ENCODE assay signal across 32 cellular contexts in the genomic region with DNA sequence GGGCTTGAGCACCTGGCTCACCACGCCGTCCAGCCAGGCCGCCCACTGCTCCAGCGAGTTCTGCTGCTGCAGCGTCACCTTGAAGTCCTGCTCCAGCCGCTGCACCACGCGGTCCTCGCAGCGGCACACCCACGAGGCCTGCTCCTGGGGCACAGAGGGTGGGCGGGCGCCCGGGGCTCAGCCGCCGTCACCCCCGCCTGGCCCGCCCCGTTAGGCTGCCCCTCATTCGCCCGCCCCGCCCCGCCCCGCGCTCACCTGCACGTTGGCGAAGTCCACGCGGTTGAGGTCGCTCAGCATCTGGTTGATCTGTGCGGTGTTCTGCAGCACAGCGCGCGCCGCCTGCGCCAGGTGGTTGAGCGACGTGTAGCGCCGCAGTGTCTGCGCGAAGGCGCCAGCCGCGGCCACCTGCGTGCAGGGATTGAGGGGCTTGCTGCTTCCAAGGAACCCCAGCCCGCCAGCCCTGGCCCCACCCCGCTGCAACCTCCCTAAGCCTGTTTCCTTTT. TPM values are rescaled to one million over a fixed set of nuclear protein-coding genes. Genes with fewer than 3 reads are reported as not detected.
DNase-seq lines count a peak whose midpoint lies in the region; ATAC-seq, FAIRE-seq and TF ChIP-seq lines count a peak whose summit lies in the region.
"Had no signal": no experiment of that assay in that cellular context is flagged by ENCODE, and none has a peak within 500 bp of the region (broad histone marks: within the 10 kb centered on the region; RNA-seq: fewer than 3 reads in every experiment).

No MANE protein-coding gene starts in this region.

- H3K4me1 ChIP-seq in GM23338 (ENCODE audit: insufficient read depth) (no peaks in the 10 kb centered on the region; the same call in 1 of the 2 replicates), GM12878 (ENCODE audit: control insufficient read depth, insufficient read depth, low read length) (no peaks in the 10 kb centered on the region)
- H3K4me1 ChIP-seq: gastrocnemius medialis, SJCRH30, upper lobe of left lung had no signal

- intact Hi-C loops in GM12878 (cut with micrococcal nuclease; ENCODE audit: unreplicated experiment), result no loop called here

- H3K79me2 ChIP-seq in GM23338 (replicated peaks; ENCODE audit: insufficient read depth), result no peaks in the 10 kb centered on the region
- no peaks in the 10 kb centered on the region for H3K79me2 ChIP-seq in GM12878 (ENCODE audit: control insufficient read depth, insufficient read depth, low read length)

- H3K4me3 ChIP-seq in GM23338, result peak overlapping the region; percentile 82
- H3K4me3 ChIP-seq in GM12878, result no peak overlapping the region
- H3K4me3 ChIP-seq: gastrocnemius medialis, MG63, SJCRH30, skin epidermis, upper lobe of left lung had no signal

- FAIRE-seq in GM12878 (lab: Jason Lieb, UNC), result no peak
- FAIRE-seq: G401.6, keratinocyte, TTC549 had no signal

- peak overlapping the region; percentile 63; the same call in 2 of the 3 replicates for H3K4me3 Mint-ChIP-seq in GM23338
- H3K4me3 Mint-ChIP-seq: activated CD4-positive, alpha-beta memory T cell treated with anti-CD3 and anti-CD28 coated beads, Interleukin-2, amount 10 ng/mL, durations not matched to agents 7 days and 5 days; activated naive CD4-positive, alpha-beta T cell treated with anti-CD3 and anti-CD28 coated beads, Interleukin-2, amount 10 ng/mL, durations not matched to agents 7 days and 5 days; brain; naive thymus-derived CD8-positive, alpha-beta T cell had no signal

- no peaks in the 10 kb centered on the region for H3K9me2 ChIP-seq in GM23338 (ENCODE audit: insufficient read depth)

- ATAC-seq in GM23338 (peak; percentile 46), GM12878 (no peak), GM21619 (IDR thresholded peaks at IDR 0.05; ENCODE audit: unreplicated experiment) (no peak)
- ATAC-seq: gastrocnemius medialis, Panc1 had no signal

- no peak for TF ChIP-seq CTCF in GM23338 (conservative IDR thresholded peaks at IDR 0.05; ENCODE audit: low read depth in 2 of 2)
- TF ChIP-seq CTCF in GM12878 (IDR thresholded peaks at IDR 0.05 in 2 of 3, conservative IDR thresholded peaks at IDR 0.05 in 1 of 3; ENCODE audit: control insufficient read depth in 2 of 3, extremely low read depth in 1 of 3, insufficient read depth in 1 of 3, low read depth in 3 of 3, low read length in 3 of 3), result no peak

- no TSS peak for BruUV-seq in GM12878 (replicated peaks; lab: Mats Ljungman, UMichigan)

- peaks cover 31% of the 10 kb centered on the region for H3K36me3 Mint-ChIP-seq in GM23338 (ENCODE audit: low read depth)

- H3K36me3 ChIP-seq in GM23338 (ENCODE audit: insufficient read depth), result no peaks in the 10 kb centered on the region
- H3K36me3 ChIP-seq in GM12878 (ENCODE audit: control insufficient read depth in 2 of 2, insufficient read depth in 2 of 2, low read length in 1 of 2), result peaks cover 0 to 19% of the 10 kb centered on the region in 2 experiments; a peak in 3 of 4 replicates

- no peak overlapping the region for H3K9ac ChIP-seq in GM12878 (ENCODE audit: control insufficient read depth, insufficient read depth, low read length)

- DNase-seq in GM23338 (ENCODE audit: low spot score) (peak; percentile 82), GM12878 (ENCODE audit: low read depth, low spot score) (no peak), left kidney (ENCODE audit: low read depth, low spot score) (peak; percentile 29), kidney glomerular epithelial cell (lab: John Stamatoyannopoulos, UW) (no peak), Kasumi-1 (lab: John Stamatoyannopoulos, UW) (no peak)
- DNase-seq: ACHN; activated CD4-positive, alpha-beta memory T cell treated with anti-CD3 and anti-CD28 coated beads, Interleukin-2, amount 10 ng/mL, durations not matched to agents 7 days and 5 days; activated CD4-positive, CD25-positive, alpha-beta regulatory T cell treated with anti-CD3 and anti-CD28 coated beads, Interleukin-2, amount 50 U/mL, for 72 hours; activated CD8-positive, alpha-beta memory T cell treated with anti-CD3 and anti-CD28 coated beads, Interleukin-2, amount 50 U/mL, for 48 hours; activated naive CD4-positive, alpha-beta T cell treated with anti-CD3 and anti-CD28 coated beads, Interleukin-2, amount 10 ng/mL, durations not matched to agents 7 days and 5 days; cerebellar nuclear complex; DMS53; gastrocnemius medialis; KBM-7; midbrain; naive thymus-derived CD8-positive, alpha-beta T cell; NCI-H1105 treated with DMSO at 0.1 percent for 48 hours; NCI-H2029; NCI-H2227 treated with DMSO at 0.1 percent for 48 hours; NCI-H526 treated with DMSO at 0.1 percent for 48 hours; stimulated activated CD8-positive, alpha-beta memory T cell treated with anti-CD3 and anti-CD28 coated beads, Interleukin-4, amount 100 ng/mL, for 48 hours had no signal

- peaks cover 26% of the 10 kb centered on the region for H3K27me3 Mint-ChIP-seq in GM23338 (ENCODE audit: insufficient read depth, low read depth, poor library complexity)
- H3K27me3 Mint-ChIP-seq: activated CD4-positive, alpha-beta memory T cell treated with anti-CD3 and anti-CD28 coated beads, Interleukin-2, amount 10 ng/mL, durations not matched to agents 7 days and 5 days; activated naive CD4-positive, alpha-beta T cell treated with anti-CD3 and anti-CD28 coated beads, Interleukin-2, amount 10 ng/mL, durations not matched to agents 7 days and 5 days; brain; naive thymus-derived CD8-positive, alpha-beta T cell had no signal

- SMC1A ChIA-PET in GM12878 (lab: Charles Lee; ENCODE audit: uncharacterized antibody, unreplicated experiment), result no interaction called here

- no peak overlapping the region for H3K27ac ChIP-seq in GM23338 (ENCODE audit: low read depth)
- no peak overlapping the region for H3K27ac ChIP-seq in GM12878 (ENCODE audit: control insufficient read depth, insufficient read depth)
- H3K27ac ChIP-seq: gastrocnemius medialis, SJCRH30, upper lobe of left lung had no signal

- 95% methylated on average over 10 of the region's 48 CpGs for WGBS in GM12878 (ENCODE audit: insufficient coverage, insufficient replicate concordance, low lambda C conversion rate, missing lambda C conversion rate)

- peaks cover 5% of the 10 kb centered on the region for H3K4me1 Mint-ChIP-seq in GM23338
- H3K4me1 Mint-ChIP-seq: activated CD4-positive, alpha-beta memory T cell treated with anti-CD3 and anti-CD28 coated beads, Interleukin-2, amount 10 ng/mL, durations not matched to agents 7 days and 5 days; brain had no signal

- no peak overlapping the region for H3K27ac Mint-ChIP-seq in GM23338
- H3K27ac Mint-ChIP-seq: activated CD4-positive, alpha-beta memory T cell treated with anti-CD3 and anti-CD28 coated beads, Interleukin-2, amount 10 ng/mL, durations not matched to agents 7 days and 5 days had no signal

- H3F3A ChIP-seq in GM23338 (replicated peaks; ENCODE audit: low read depth), result 0 out of 2 replicates have a peak, but pooled peaks cover 6% of the 10 kb centered on the region

- POLR2A ChIA-PET in GM12878 (lab: Charles Lee), result no interaction called here

- CTCF ChIA-PET in GM12878 (lab: Yijun Ruan, JAX), result no interaction called here

- no peak; the same call in none of the 2 replicates for TF ChIP-seq POLR2A in GM12878 (IDR thresholded peaks at IDR 0.05; ENCODE audit: low read depth, low read length)

- H2AFZ ChIP-seq in GM23338 (peak overlapping the region; percentile 80; the same call in 1 of the 2 replicates), GM12878 (ENCODE audit: control insufficient read depth, low read depth, low read length) (no peak overlapping the region)

- no peak for TF ChIP-seq EP300 in GM12878 (IDR thresholded peaks at IDR 0.05; ENCODE audit: borderline replicate concordance in 1 of 2, control insufficient read depth in 1 of 2, low read depth in 2 of 2, low read length in 2 of 2)

- no peaks in the 10 kb centered on the region for H3K9me3 Mint-ChIP-seq in GM23338
- H3K9me3 Mint-ChIP-seq: activated CD4-positive, alpha-beta memory T cell treated with anti-CD3 and anti-CD28 coated beads, Interleukin-2, amount 10 ng/mL, durations not matched to agents 7 days and 5 days; activated naive CD4-positive, alpha-beta T cell treated with anti-CD3 and anti-CD28 coated beads, Interleukin-2, amount 10 ng/mL, durations not matched to agents 7 days and 5 days; naive thymus-derived CD8-positive, alpha-beta T cell had no signal

- H3K4me2 ChIP-seq in GM23338 (peak overlapping the region; percentile 96), GM12878 (ENCODE audit: control insufficient read depth, insufficient read depth) (no peak overlapping the region)

- TF ChIP-seq RAD21 in GM12878 (IDR thresholded peaks at IDR 0.05; ENCODE audit: insufficient read depth, low read depth, low read length), result no peak

- H3K27me3 ChIP-seq in GM23338 (ENCODE audit: insufficient read depth), result peaks cover 11% of the 10 kb centered on the region
- no peaks in the 10 kb centered on the region for H3K27me3 ChIP-seq in GM12878 (replicated peaks in 1 of 2; ENCODE audit: control insufficient read depth in 2 of 2, insufficient read depth in 2 of 2, low read length in 1 of 2)
- H3K27me3 ChIP-seq: gastrocnemius medialis, MG63, SJCRH30, upper lobe of left lung had no signal

- RAD21 ChIA-PET in GM12878 (lab: Charles Lee; ENCODE audit: unreplicated experiment), result no interaction called here

- H4K20me1 ChIP-seq in GM23338 (replicated peaks; ENCODE audit: insufficient read depth), result no peaks in the 10 kb centered on the region
- no peaks in the 10 kb centered on the region for H4K20me1 ChIP-seq in GM12878 (ENCODE audit: control insufficient read depth, insufficient read depth)

- in situ Hi-C loops in GM12878 (cut with MboI), result no loop called here

- H3K9me3 ChIP-seq in GM12878 (replicated peaks; ENCODE audit: control insufficient read depth, insufficient read depth, low read length), result no peaks in the 10 kb centered on the region
- H3K9me3 ChIP-seq: gastrocnemius medialis, MG63, SJCRH30, upper lobe of left lung had no signal

RNA-seq across cellular contexts. Expression of gene DCAF15, which starts 11.3 kb away (rescaled TPM):
- total RNA-seq in GM23338 (2014; rRNA removed; shearing (Covaris generic)), result 74.8 and 81.3 TPM in 2 replicates
- polyA plus RNA-seq in GM23338 (2016; fragmentation: Nextera tagmentation; extraction: Ambion mirVana) (39.5 and 41.6 TPM in 2 replicates), GM12878 (2011; rRNA removed) (11.8 and 25.3 TPM in 2 replicates), GM12878 (2014; fragmentation: Illumina TruSeq; extraction: Trizol) (11.9 and 20.9 TPM in 2 replicates), GM12878 (2014; fragmentation: Nextera tagmentation; extraction: Ambion mirVana) (under 1 TPM; 0.16 to 0.58 TPM), GM12878 (2014; rRNA removed) (50.1 and 55.7 TPM in 2 replicates), GM12878 (2016; fragmentation: Nextera tagmentation; extraction: Ambion mirVana) (10 to 100 TPM; 27.9 to 29.2 TPM)
- total RNA-seq in GM12878 (2013; cell fraction: nucleolus; rRNA removed), result 26.9 and 33.4 TPM in 2 replicates
- total RNA-seq in GM12878 (2014; rRNA removed) (36.2 and 43.3 TPM in 2 replicates), GM12878 (2014; rRNA removed; fragmentation: Illumina TruSeq; extraction: Trizol) (16.9 and 18.0 TPM in 2 replicates), GM12878 (2021) (58.2 and 63.4 TPM in 2 replicates)
- polyA plus RNA-seq in GM12878 (2011; ENCODE audit: low read depth), result 10.8 TPM
- polyA plus RNA-seq in GM12878 (2011; cell fraction: cytosol; rRNA removed), result 27.7 and 41.9 TPM in 2 replicates
- polyA plus RNA-seq in GM12878 (2011; cell fraction: nucleus; rRNA removed), result 248 and 296 TPM in 2 replicates
- 32.4 and 34.3 TPM in 2 replicates for polyA plus RNA-seq in GM12878 (2012)
- polyA minus RNA-seq in GM12878 (2011; rRNA and poly(A)+ RNA removed), result 32.3 TPM in 2 replicates
- 10.6 and 15.0 TPM in 2 replicates for polyA minus RNA-seq in GM12878 (2011; cell fraction: cytosol; rRNA and poly(A)+ RNA removed)
- 33.1 and 49.4 TPM in 2 replicates for polyA minus RNA-seq in GM12878 (2011; cell fraction: nucleus; rRNA and poly(A)+ RNA removed)

RNA-seq across cellular contexts. Expression of gene PODNL1, which starts 25.4 kb away (rescaled TPM):
- total RNA-seq in GM23338 (2014; rRNA removed; shearing (Covaris generic)), result 0.24 TPM in 1 of 2 replicates, not detected in the other
- polyA plus RNA-seq in GM23338 (2016; fragmentation: Nextera tagmentation; extraction: Ambion mirVana) (1.3 TPM in 1 of 2 replicates, not detected in the other), GM12878 (2011; rRNA removed) (0.04 TPM in 1 of 2 replicates, not detected in the other), GM12878 (2014; fragmentation: Illumina TruSeq; extraction: Trizol) (not detected in 2 replicates), GM12878 (2014; fragmentation: Nextera tagmentation; extraction: Ambion mirVana) (not detected), GM12878 (2014; rRNA removed) (not detected in 2 replicates), GM12878 (2016; fragmentation: Nextera tagmentation; extraction: Ambion mirVana) (under 1 TPM in 1 of 2 experiments, not detected in 1; 0.44 TPM)
- total RNA-seq in GM12878 (2013; cell fraction: nucleolus; rRNA removed), result not detected in 2 replicates
- total RNA-seq in GM12878 (2014; rRNA removed) (not detected in 2 replicates), GM12878 (2014; rRNA removed; fragmentation: Illumina TruSeq; extraction: Trizol) (not detected in 2 replicates), GM12878 (2021) (not detected in 2 replicates)
- not detected for polyA plus RNA-seq in GM12878 (2011; ENCODE audit: low read depth)
- polyA plus RNA-seq in GM12878 (2011; cell fraction: cytosol; rRNA removed), result 0.13 and 0.15 TPM in 2 replicates
- polyA plus RNA-seq in GM12878 (2011; cell fraction: nucleus; rRNA removed), result 0.09 TPM in 1 of 2 replicates, not detected in the other
- polyA plus RNA-seq in GM12878 (2012), result 0.28 and 0.37 TPM in 2 replicates
- polyA minus RNA-seq in GM12878 (2011; rRNA and poly(A)+ RNA removed), result not detected in 2 replicates
- polyA minus RNA-seq in GM12878 (2011; cell fraction: cytosol; rRNA and poly(A)+ RNA removed), result not detected in 2 replicates
- not detected in 2 replicates for polyA minus RNA-seq in GM12878 (2011; cell fraction: nucleus; rRNA and poly(A)+ RNA removed)
- total RNA-seq: dermis microvascular lymphatic vessel endothelial cell; naive thymus-derived CD8-positive, alpha-beta T cell had no signal
- polyA plus RNA-seq: naive thymus-derived CD8-positive, alpha-beta T cell had no signal

RNA-seq across cellular contexts. Expression of gene RFX1, which starts 42.5 kb away (rescaled TPM):
- total RNA-seq in GM23338 (2014; rRNA removed; shearing (Covaris generic)), result 10.1 and 11.8 TPM in 2 replicates
- polyA plus RNA-seq in GM23338 (2016; fragmentation: Nextera tagmentation; extraction: Ambion mirVana) (8.9 and 9.4 TPM in 2 replicates), GM12878 (2011; rRNA removed) (0.29 and 0.39 TPM in 2 replicates), GM12878 (2014; fragmentation: Illumina TruSeq; extraction: Trizol) (0.11 and 0.79 TPM in 2 replicates), GM12878 (2014; fragmentation: Nextera tagmentation; extraction: Ambion mirVana) (under 1 TPM; 0.05 to 0.29 TPM), GM12878 (2014; rRNA removed) (2.6 and 3.5 TPM in 2 replicates), GM12878 (2016; fragmentation: Nextera tagmentation; extraction: Ambion mirVana) (1 to 10 TPM; 2.1 to 3.4 TPM)
- total RNA-seq in GM12878 (2013; cell fraction: nucleolus; rRNA removed), result 3.1 and 3.4 TPM in 2 replicates
- total RNA-seq in GM12878 (2014; rRNA removed) (1.1 and 2.5 TPM in 2 replicates), GM12878 (2014; rRNA removed; fragmentation: Illumina TruSeq; extraction: Trizol) (0.37 and 0.81 TPM in 2 replicates), GM12878 (2021) (8.2 and 11.0 TPM in 2 replicates)
- 0.92 TPM for polyA plus RNA-seq in GM12878 (2011; ENCODE audit: low read depth)
- 0.88 and 1.2 TPM in 2 replicates for polyA plus RNA-seq in GM12878 (2011; cell fraction: cytosol; rRNA removed)
- polyA plus RNA-seq in GM12878 (2011; cell fraction: nucleus; rRNA removed), result 5.4 and 10.0 TPM in 2 replicates
- 5.3 and 6.1 TPM in 2 replicates for polyA plus RNA-seq in GM12878 (2012)
- polyA minus RNA-seq in GM12878 (2011; rRNA and poly(A)+ RNA removed), result 0.95 and 1.3 TPM in 2 replicates
- 4.8 and 6.2 TPM in 2 replicates for polyA minus RNA-seq in GM12878 (2011; cell fraction: cytosol; rRNA and poly(A)+ RNA removed)
- 1.5 and 4.6 TPM in 2 replicates for polyA minus RNA-seq in GM12878 (2011; cell fraction: nucleus; rRNA and poly(A)+ RNA removed)

RNA-seq across cellular contexts. Expression of gene CC2D1A, which starts 57.7 kb away (rescaled TPM):
- 27.3 and 39.7 TPM in 2 replicates for total RNA-seq in GM23338 (2014; rRNA removed; shearing (Covaris generic))
- polyA plus RNA-seq in GM23338 (2016; fragmentation: Nextera tagmentation; extraction: Ambion mirVana) (21.7 and 23.1 TPM in 2 replicates), GM12878 (2011; rRNA removed) (7.4 and 11.9 TPM in 2 replicates), GM12878 (2014; fragmentation: Illumina TruSeq; extraction: Trizol) (7.3 and 14.8 TPM in 2 replicates), GM12878 (2014; fragmentation: Nextera tagmentation; extraction: Ambion mirVana) (1 to 10 TPM in 1 of 2 experiments, under 1 TPM in 1; 0.13 to 1.0 TPM), GM12878 (2014; rRNA removed) (24.9 and 28.0 TPM in 2 replicates), GM12878 (2016; fragmentation: Nextera tagmentation; extraction: Ambion mirVana) (10 to 100 TPM; 18.6 to 22.5 TPM)
- 27.1 and 32.2 TPM in 2 replicates for total RNA-seq in GM12878 (2013; cell fraction: nucleolus; rRNA removed)
- total RNA-seq in GM12878 (2014; rRNA removed) (13.2 and 17.3 TPM in 2 replicates), GM12878 (2014; rRNA removed; fragmentation: Illumina TruSeq; extraction: Trizol) (9.0 and 10.2 TPM in 2 replicates), GM12878 (2021) (32.7 and 36.1 TPM in 2 replicates)
- 5.8 TPM for polyA plus RNA-seq in GM12878 (2011; ENCODE audit: low read depth)
- polyA plus RNA-seq in GM12878 (2011; cell fraction: cytosol; rRNA removed), result 8.9 and 12.7 TPM in 2 replicates
- 55.0 and 65.9 TPM in 2 replicates for polyA plus RNA-seq in GM12878 (2011; cell fraction: nucleus; rRNA removed)
- 16.1 and 18.9 TPM in 2 replicates for polyA plus RNA-seq in GM12878 (2012)
- polyA minus RNA-seq in GM12878 (2011; rRNA and poly(A)+ RNA removed), result 10.2 and 16.0 TPM in 2 replicates
- 7.2 and 8.3 TPM in 2 replicates for polyA minus RNA-seq in GM12878 (2011; cell fraction: cytosol; rRNA and poly(A)+ RNA removed)
- polyA minus RNA-seq in GM12878 (2011; cell fraction: nucleus; rRNA and poly(A)+ RNA removed), result 7.7 and 18.8 TPM in 2 replicates

RNA-seq across cellular contexts. Expression of gene BRME1, which starts 57.7 kb away (rescaled TPM):
- 3.7 and 4.0 TPM in 2 replicates for total RNA-seq in GM23338 (2014; rRNA removed; shearing (Covaris generic))
- polyA plus RNA-seq in GM23338 (2016; fragmentation: Nextera tagmentation; extraction: Ambion mirVana) (3.9 and 4.7 TPM in 2 replicates), GM12878 (2011; rRNA removed) (1.6 and 2.2 TPM in 2 replicates), GM12878 (2014; fragmentation: Illumina TruSeq; extraction: Trizol) (0.47 and 0.67 TPM in 2 replicates), GM12878 (2014; fragmentation: Nextera tagmentation; extraction: Ambion mirVana) (under 1 TPM in 1 of 2 experiments, not detected in 1; 0.07 TPM), GM12878 (2014; rRNA removed) (1.0 and 1.9 TPM in 2 replicates), GM12878 (2016; fragmentation: Nextera tagmentation; extraction: Ambion mirVana) (1 to 10 TPM in 1 of 2 experiments, under 1 TPM in 1; 0.28 to 1.1 TPM)
- 4.1 and 4.8 TPM in 2 replicates for total RNA-seq in GM12878 (2013; cell fraction: nucleolus; rRNA removed)
- total RNA-seq in GM12878 (2014; rRNA removed) (0.33 and 1.4 TPM in 2 replicates), GM12878 (2014; rRNA removed; fragmentation: Illumina TruSeq; extraction: Trizol) (0.41 and 0.72 TPM in 2 replicates), GM12878 (2021) (0.72 and 1.9 TPM in 2 replicates)
- polyA plus RNA-seq in GM12878 (2011; ENCODE audit: low read depth), result 0.79 TPM
- 3.9 and 4.8 TPM in 2 replicates for polyA plus RNA-seq in GM12878 (2011; cell fraction: cytosol; rRNA removed)
- polyA plus RNA-seq in GM12878 (2011; cell fraction: nucleus; rRNA removed), result 13.6 and 16.7 TPM in 2 replicates
- polyA plus RNA-seq in GM12878 (2012), result 0.43 and 0.52 TPM in 2 replicates
- 0.95 and 2.1 TPM in 2 replicates for polyA minus RNA-seq in GM12878 (2011; rRNA and poly(A)+ RNA removed)
- polyA minus RNA-seq in GM12878 (2011; cell fraction: cytosol; rRNA and poly(A)+ RNA removed), result 0.80 and 2.9 TPM in 2 replicates
- polyA minus RNA-seq in GM12878 (2011; cell fraction: nucleus; rRNA and poly(A)+ RNA removed), result 1.7 and 5.8 TPM in 2 replicates

Comparison
In these comparisons a context has a peak if more than half of its experiments do, and no peak if none do; other contexts are left out.
1. DNase-seq: peak in GM23338 (single experiment) and left kidney (single experiment); none in GM12878 (single experiment), kidney glomerular epithelial cell (single experiment) and Kasumi-1 (0 of 2).